ENCODE assay signal across 31 cellular contexts in genomic region chr5:58012103-58012502, GRCh38.
A peak's percentile ranks its signal among the peaks of the same experiment; 100 is the strongest.
DNase-seq lines count a peak whose midpoint lies in the region; ATAC-seq, FAIRE-seq and TF ChIP-seq lines count a peak whose summit lies in the region.
"Had no signal": no experiment of that assay in that cellular context is flagged by ENCODE, and none has a peak within 500 bp of the region (broad histone marks: within the 10 kb centered on the region; RNA-seq: fewer than 3 reads in every experiment).

No MANE protein-coding gene starts in this region.

- H3K9me3 ChIP-seq in mammary epithelial cell (replicated peaks; ENCODE audit: insufficient read depth, low read length) (no peaks in the 10 kb centered on the region), PC-3 (ENCODE audit: low read length) (no peaks in the 10 kb centered on the region), hepatocyte (ENCODE audit: low read depth) (no peaks in the 10 kb centered on the region)
- H3K9me3 ChIP-seq: tibial nerve had no signal

- no peak for FAIRE-seq in urothelium cell line (lab: Jason Lieb, UNC)
- FAIRE-seq: bronchial epithelial cell, colon had no signal

- H3K4me3 Mint-ChIP-seq in MCF 10A (ENCODE audit: unreplicated experiment): no peak overlapping the region
- H3K4me3 Mint-ChIP-seq: activated CD8-positive, alpha-beta memory T cell treated with anti-CD3 and anti-CD28 coated beads, Interleukin-2, amount 10 ng/mL, durations not matched to agents 7 days and 5 days; activated naive CD4-positive, alpha-beta T cell treated with anti-CD3 and anti-CD28 coated beads, Interleukin-2, amount 10 ng/mL, durations not matched to agents 7 days and 5 days; CD4-positive, alpha-beta memory T cell; natural killer cell; T-helper 2 cell treated with Interferon-gamma antibody and Interleukin-4, amounts not matched to agents 5 μg/mL and 100 μg/mL, for 36 hours had no signal

- H2AFZ ChIP-seq in mammary epithelial cell (ENCODE audit: low read depth, low read length): no peak overlapping the region
- no peak overlapping the region for H2AFZ ChIP-seq in PC-3 (ENCODE audit: low read length)
- H2AFZ ChIP-seq in hepatocyte: no peak overlapping the region

- H3K9me3 Mint-ChIP-seq in MCF 10A (ENCODE audit: unreplicated experiment): peaks cover 6% of the 10 kb centered on the region
- H3K9me3 Mint-ChIP-seq: activated naive CD4-positive, alpha-beta T cell treated with anti-CD3 and anti-CD28 coated beads, Interleukin-2, amount 10 ng/mL, durations not matched to agents 7 days and 5 days; T-helper 2 cell treated with Interferon-gamma antibody and Interleukin-4, amounts not matched to agents 5 μg/mL and 100 μg/mL, for 36 hours had no signal

- H3K9ac ChIP-seq in mammary epithelial cell (ENCODE audit: insufficient read depth, low read length) (no peak overlapping the region), PC-3 (ENCODE audit: low read length) (no peak overlapping the region)

- DNase-seq in MCF 10A (ENCODE audit: unreplicated experiment): peak; percentile 29
- no peak for DNase-seq in mammary epithelial cell
- peak; percentile 6 for DNase-seq in PC-3
- DNase-seq in hepatocyte (ENCODE audit: low spot score): peak; percentile 1
- peak; percentile 23 for DNase-seq in urothelium cell line (ENCODE audit: low spot score)
- DNase-seq in Kasumi-1 (lab: John Stamatoyannopoulos, UW): no peak
- no peak for DNase-seq in NCI-H2196 treated with DMSO at 0.1 percent for 48 hours (lab: John Stamatoyannopoulos, UW; ENCODE audit: unreplicated experiment)
- DNase-seq in effector CD8-positive, alpha-beta T cell (lab: John Stamatoyannopoulos, UW): no peak
- DNase-seq: 8988T; activated CD8-positive, alpha-beta memory T cell treated with anti-CD3 and anti-CD28 coated beads, Interleukin-2, amount 10 ng/mL, durations not matched to agents 7 days and 5 days; activated naive CD4-positive, alpha-beta T cell treated with anti-CD3 and anti-CD28 coated beads, Interleukin-2, amount 10 ng/mL, durations not matched to agents 7 days and 5 days; amniotic stem cell; CD4-positive, alpha-beta memory T cell; DMS153; effector memory CD4-positive, alpha-beta T cell; foreskin fibroblast; HCEC 1CT; hippocampal formation; KBM-7; natural killer cell; NCI-H1436; NCI-H2107; NCI-H446 treated with DMSO at 0.1 percent for 48 hours; Right ventricle myocardium superior; WERI-Rb-1 had no signal

- CTCF ChIA-PET in MCF 10A (lab: Yijun Ruan, JAX) (no interaction called here), mammary epithelial cell (lab: Charles Lee; ENCODE audit: low non-redundant PET) (no interaction called here), PC-3 (lab: Charles Lee) (no interaction called here)

- H3F3A ChIP-seq in PC-3 (ENCODE audit: low read length, unreplicated experiment): no peaks in the 10 kb centered on the region

- H3K4me1 Mint-ChIP-seq in MCF 10A (ENCODE audit: insufficient read depth, unreplicated experiment): peaks cover 24% of the 10 kb centered on the region
- H3K4me1 Mint-ChIP-seq: activated CD8-positive, alpha-beta memory T cell treated with anti-CD3 and anti-CD28 coated beads, Interleukin-2, amount 10 ng/mL, durations not matched to agents 7 days and 5 days; activated naive CD4-positive, alpha-beta T cell treated with anti-CD3 and anti-CD28 coated beads, Interleukin-2, amount 10 ng/mL, durations not matched to agents 7 days and 5 days; CD4-positive, alpha-beta memory T cell; natural killer cell had no signal

- POLR2A ChIA-PET in MCF 10A (lab: Yijun Ruan, JAX): interaction anchor here (0.6 to 1.3 kb wide), 4 partner anchors 23 to 487 kb away, joined by 3 to 4 read pairs (median 3); no protein-coding TSS in a partner anchor
- POLR2A ChIA-PET in PC-3 (lab: Charles Lee; ENCODE audit: unreplicated experiment): no interaction called here

- no peak for TF ChIP-seq CTCF in MCF 10A (IDR thresholded peaks at IDR 0.05; ENCODE audit: unreplicated experiment)
- TF ChIP-seq CTCF in mammary epithelial cell (conservative IDR thresholded peaks at IDR 0.05 in 1 of 2, IDR thresholded peaks at IDR 0.05 in 1 of 2; ENCODE audit: extremely low read depth in 1 of 2, insufficient read depth in 1 of 2, low read depth in 1 of 2, low read length in 2 of 2): no peak
- TF ChIP-seq CTCF in PC-3 (conservative IDR thresholded peaks at IDR 0.05; ENCODE audit: low read depth, low read length): no peak
- TF ChIP-seq CTCF in hepatocyte (IDR thresholded peaks at IDR 0.05; ENCODE audit: poor library complexity): no peak

- 0 out of 2 replicates have a peak, but pooled peaks have one; percentile 31 for ATAC-seq in PC-3
- ATAC-seq: activated CD8-positive, alpha-beta memory T cell treated with anti-CD3 and anti-CD28 coated beads, Interleukin-2, amount 10 ng/mL, durations not matched to agents 7 days and 5 days; esophagus mucosa; natural killer cell had no signal

- H3K9me2 ChIP-seq in PC-3 (replicated peaks; ENCODE audit: low read length) (no peaks in the 10 kb centered on the region), hepatocyte (replicated peaks; ENCODE audit: insufficient read depth) (no peaks in the 10 kb centered on the region)

- no peaks in the 10 kb centered on the region for H3K27me3 Mint-ChIP-seq in MCF 10A (ENCODE audit: insufficient read depth, unreplicated experiment)
- H3K27me3 Mint-ChIP-seq: activated CD8-positive, alpha-beta memory T cell treated with anti-CD3 and anti-CD28 coated beads, Interleukin-2, amount 10 ng/mL, durations not matched to agents 7 days and 5 days had no signal

- H3K27ac ChIP-seq in mammary epithelial cell (ENCODE audit: insufficient read depth, low read depth, low read length): no peak overlapping the region
- no peak overlapping the region for H3K27ac ChIP-seq in PC-3 (ENCODE audit: low read length)
- H3K27ac ChIP-seq in hepatocyte: no peak overlapping the region
- H3K27ac ChIP-seq: skin epidermis, tibial nerve, WERI-Rb-1 had no signal

- H3K4me1 ChIP-seq in mammary epithelial cell (ENCODE audit: insufficient read depth, low read length) (peaks cover 10% of the 10 kb centered on the region), PC-3 (ENCODE audit: insufficient read depth, low read length) (no peaks in the 10 kb centered on the region), hepatocyte (ENCODE audit: insufficient read depth) (no peaks in the 10 kb centered on the region)

- intact Hi-C loops in MCF 10A (cut with micrococcal nuclease): loop anchor here (10.0 kb wide), 1 partner anchor 127 kb away; no protein-coding TSS in a partner anchor
- intact Hi-C loops in mammary epithelial cell (cut with micrococcal nuclease): no loop called here
- intact Hi-C loops in PC-3 (cut with micrococcal nuclease): no loop called here

- BruUV-seq in MCF 10A (replicated peaks; lab: Mats Ljungman, UMichigan) (no TSS peak), mammary epithelial cell (replicated peaks; lab: Mats Ljungman, UMichigan) (no TSS peak), PC-3 (replicated peaks; lab: Mats Ljungman, UMichigan) (no TSS peak)

- H3K79me2 ChIP-seq in mammary epithelial cell (ENCODE audit: insufficient read depth, low read length): no peaks in the 10 kb centered on the region
- H3K79me2 ChIP-seq in PC-3 (ENCODE audit: low read length): no peaks in the 10 kb centered on the region
- no peaks in the 10 kb centered on the region for H3K79me2 ChIP-seq in hepatocyte

- dilution Hi-C loops in mammary epithelial cell (cut with HindIII; ENCODE audit: low sequenced_read_pairs): no loop called here

- H3K4me3 ChIP-seq in mammary epithelial cell (replicated peaks in 1 of 3; ENCODE audit: insufficient read depth in 1 of 3, low read depth in 2 of 3, low read length in 3 of 3): no peak overlapping the region
- H3K4me3 ChIP-seq in PC-3 (ENCODE audit: low read length): no peak overlapping the region
- no peak overlapping the region for H3K4me3 ChIP-seq in hepatocyte
- H3K4me3 ChIP-seq: skin epidermis, tibial nerve had no signal

- no peak overlapping the region for H3K4me2 ChIP-seq in mammary epithelial cell (ENCODE audit: insufficient read depth, low read depth, low read length)
- no peak overlapping the region for H3K4me2 ChIP-seq in PC-3 (ENCODE audit: low read length)
- no peak overlapping the region for H3K4me2 ChIP-seq in hepatocyte

- H3K27ac Mint-ChIP-seq in MCF 10A (ENCODE audit: low read depth, unreplicated experiment): no peak overlapping the region
- H3K27ac Mint-ChIP-seq: activated CD8-positive, alpha-beta memory T cell treated with anti-CD3 and anti-CD28 coated beads, Interleukin-2, amount 10 ng/mL, durations not matched to agents 7 days and 5 days; activated naive CD4-positive, alpha-beta T cell treated with anti-CD3 and anti-CD28 coated beads, Interleukin-2, amount 10 ng/mL, durations not matched to agents 7 days and 5 days; CD4-positive, alpha-beta memory T cell; natural killer cell; T-helper 2 cell treated with Interferon-gamma antibody and Interleukin-4, amounts not matched to agents 5 μg/mL and 100 μg/mL, for 36 hours had no signal

- H4K20me1 ChIP-seq in mammary epithelial cell (ENCODE audit: insufficient read depth, low read length) (no peaks in the 10 kb centered on the region), PC-3 (ENCODE audit: low read length) (no peaks in the 10 kb centered on the region), hepatocyte (ENCODE audit: insufficient read depth, poor library complexity, severe bottlenecking) (no peaks in the 10 kb centered on the region)

- no peaks in the 10 kb centered on the region for H3K36me3 ChIP-seq in mammary epithelial cell (ENCODE audit: insufficient read depth, low read length)
- no peaks in the 10 kb centered on the region for H3K36me3 ChIP-seq in PC-3 (ENCODE audit: low read depth, low read length)
- H3K36me3 ChIP-seq in hepatocyte (replicated peaks; ENCODE audit: insufficient read depth, low read depth): no peaks in the 10 kb centered on the region
- H3K36me3 ChIP-seq: tibial nerve, WERI-Rb-1 had no signal

- H3K27me3 ChIP-seq in mammary epithelial cell (ENCODE audit: insufficient read depth, low read length): no peaks in the 10 kb centered on the region
- no peaks in the 10 kb centered on the region for H3K27me3 ChIP-seq in PC-3 (ENCODE audit: low read length)
- H3K27me3 ChIP-seq in hepatocyte: no peaks in the 10 kb centered on the region
- H3K27me3 ChIP-seq: tibial nerve had no signal

- in situ Hi-C loops in mammary epithelial cell (cut with MboI; ENCODE audit: low sequenced_read_pairs in 2 of 2): no loop called here

- WGBS in mammary epithelial cell (ENCODE audit: low coverage, missing lambda C conversion rate): 10% methylated on average over 1 of the region's 1 CpG
- WGBS in hepatocyte (ENCODE audit: low lambda C conversion rate, missing lambda C conversion rate): 53% methylated on average over 1 of the region's 1 CpG

- no peaks in the 10 kb centered on the region for H3K36me3 Mint-ChIP-seq in MCF 10A (ENCODE audit: insufficient read depth, unreplicated experiment)
- H3K36me3 Mint-ChIP-seq: activated CD8-positive, alpha-beta memory T cell treated with anti-CD3 and anti-CD28 coated beads, Interleukin-2, amount 10 ng/mL, durations not matched to agents 7 days and 5 days; activated naive CD4-positive, alpha-beta T cell treated with anti-CD3 and anti-CD28 coated beads, Interleukin-2, amount 10 ng/mL, durations not matched to agents 7 days and 5 days; CD4-positive, alpha-beta memory T cell; natural killer cell had no signal

Comparison
In these comparisons a context has a peak if more than half of its experiments do, and no peak if none do; other contexts are left out.
1. DNase-seq: peak in MCF 10A (single experiment), PC-3 (single experiment), hepatocyte (single experiment) and urothelium cell line (single experiment); none in mammary epithelial cell (single experiment), Kasumi-1 (0 of 2), NCI-H2196 treated with DMSO at 0.1 percent for 48 hours (single experiment) and effector CD8-positive, alpha-beta T cell (single experiment).